In genomic region chr15:95304116-95304873, GRCh38 we compare ENCODE assay signal across 9 cellular contexts.
DNase-seq lines count a peak whose midpoint lies in the region; ATAC-seq and TF ChIP-seq lines count a peak whose summit lies in the region.
"Had no signal": no experiment of that assay in that cellular context is flagged by ENCODE, and none has a peak within 500 bp of the region (broad histone marks: within the 10 kb centered on the region; RNA-seq: fewer than 3 reads in every experiment).

No MANE protein-coding gene starts in this region.

- H3K9me3 ChIP-seq in neural progenitor cell (ENCODE audit: low read depth): no peaks in the 10 kb centered on the region

- peaks cover 16% of the 10 kb centered on the region for H3K4me1 ChIP-seq in neural progenitor cell

- H3F3A ChIP-seq in neural progenitor cell (ENCODE audit: low read depth): no peaks in the 10 kb centered on the region

- H2AFZ ChIP-seq in neural progenitor cell (replicated peaks): peak overlapping the region; percentile 13

- no peaks in the 10 kb centered on the region for H3K27me3 ChIP-seq in neural progenitor cell

- H3K27ac Mint-ChIP-seq in neural progenitor cell: no peak overlapping the region
- H3K27ac Mint-ChIP-seq: CD14-positive monocyte had no signal

- no peaks in the 10 kb centered on the region for H3K36me3 Mint-ChIP-seq in neural progenitor cell
- H3K36me3 Mint-ChIP-seq: CD14-positive monocyte had no signal

- no peaks in the 10 kb centered on the region for H3K27me3 Mint-ChIP-seq in neural progenitor cell (ENCODE audit: insufficient read depth, low read depth)

- H3K4me3 Mint-ChIP-seq in neural progenitor cell: no peak overlapping the region
- H3K4me3 Mint-ChIP-seq: CD14-positive monocyte had no signal

- TF ChIP-seq CTCF in fibroblast of pulmonary artery (IDR thresholded peaks at IDR 0.05; ENCODE audit: low read length, missing control alignments) (no peak), neural progenitor cell (IDR thresholded peaks at IDR 0.05) (no peak)

- ATAC-seq in GM21723 (IDR thresholded peaks at IDR 0.05; ENCODE audit: unreplicated experiment): no peak

- no peak overlapping the region for H3K4me3 ChIP-seq in fibroblast of pulmonary artery (replicated peaks; ENCODE audit: low read depth, low read length)
- no peak overlapping the region for H3K4me3 ChIP-seq in neural progenitor cell

- H3K27ac ChIP-seq in neural progenitor cell: no peak overlapping the region

- H3K4me2 ChIP-seq in neural progenitor cell: no peak overlapping the region

- DNase-seq in Ammon's horn (ENCODE audit: low spot score) (peak; percentile 36), NCI-H526 treated with DMSO at 0.1 percent for 48 hours (lab: John Stamatoyannopoulos, UW) (peak; percentile 12), fibroblast of pulmonary artery (ENCODE audit: low read depth) (peak; percentile 88), neural progenitor cell (ENCODE audit: low spot score) (no peak), DMS53 treated with DMSO at 0.1 percent for 48 hours (lab: John Stamatoyannopoulos, UW; ENCODE audit: unreplicated experiment) (no peak), NCI-H446 treated with DMSO at 0.1 percent for 48 hours (lab: John Stamatoyannopoulos, UW) (no peak)
- no peak for DNase-seq in stimulated activated CD8-positive, alpha-beta memory T cell treated with anti-CD3 and anti-CD28 coated beads, Interleukin-4, amount 100 ng/mL, for 48 hours

- H3K9me3 Mint-ChIP-seq in neural progenitor cell: peaks cover 5% of the 10 kb centered on the region

- H3K79me2 ChIP-seq in neural progenitor cell (ENCODE audit: low read depth): no peaks in the 10 kb centered on the region

- no peaks in the 10 kb centered on the region for H3K4me1 Mint-ChIP-seq in neural progenitor cell
- H3K4me1 Mint-ChIP-seq: CD14-positive monocyte had no signal

- no peaks in the 10 kb centered on the region for H3K36me3 ChIP-seq in neural progenitor cell

- no peaks in the 10 kb centered on the region for H4K20me1 ChIP-seq in neural progenitor cell (ENCODE audit: low read depth)

- no peak overlapping the region for H3K9ac ChIP-seq in neural progenitor cell

Comparison
In these comparisons a context has a peak if more than half of its experiments do, and no peak if none do; other contexts are left out.
1. DNase-seq: peak in Ammon's horn (single experiment), NCI-H526 treated with DMSO at 0.1 percent for 48 hours (single experiment) and fibroblast of pulmonary artery (single experiment); none in neural progenitor cell (single experiment), stimulated activated CD8-positive, alpha-beta memory T cell treated with anti-CD3 and anti-CD28 coated beads, Interleukin-4, amount 100 ng/mL, for 48 hours (single experiment), DMS53 treated with DMSO at 0.1 percent for 48 hours (single experiment) and NCI-H446 treated with DMSO at 0.1 percent for 48 hours (single experiment).